In genomic region chr12:96375841-96376249, GRCh38 we compare ENCODE assay signal across 10 cellular contexts. TPM values are rescaled to one million over a fixed set of nuclear protein-coding genes. Genes with fewer than 3 reads are reported as not detected.
DNase-seq lines count a peak whose midpoint lies in the region; ATAC-seq and TF ChIP-seq lines count a peak whose summit lies in the region.
"Had no signal": no experiment of that assay in that cellular context is flagged by ENCODE, and none has a peak within 500 bp of the region (broad histone marks: within the 10 kb centered on the region; RNA-seq: fewer than 3 reads in every experiment).

No MANE protein-coding gene starts in this region.

- H3K27ac ChIP-seq in esophagus muscularis mucosa (replicated peaks in 1 of 4), result peak overlapping the region in 3 of 4 donors; percentile 14 to 33 (median 18)
- H3K27ac ChIP-seq in SK-N-SH (ENCODE audit: low read depth in 2 of 2, low read length in 1 of 2), result no peak overlapping the region

- H3K4me2 ChIP-seq in SK-N-SH, result no peak overlapping the region

- peak; percentile 50 for DNase-seq in GF-D8 (lab: John Stamatoyannopoulos, UW)
- no peak for DNase-seq in esophagus muscularis mucosa (ENCODE audit: extremely low spot score)
- no peak for DNase-seq in H7
- no peak for DNase-seq in sciatic nerve (ENCODE audit: low spot score)
- DNase-seq in SK-N-SH, result no peak
- DNase-seq in AML-193 (lab: John Stamatoyannopoulos, UW), result no peak
- DNase-seq: activated gamma-delta T cell, glutamatergic neuron had no signal

- CTCF ChIA-PET in SK-N-SH (lab: Yijun Ruan, JAX), result no interaction called here

- TF ChIP-seq EP300 in esophagus muscularis mucosa (IDR thresholded peaks at IDR 0.05) (no peak), SK-N-SH (IDR thresholded peaks at IDR 0.05; ENCODE audit: borderline replicate concordance in 1 of 2, low read depth in 1 of 2, low read length in 1 of 2) (no peak)

- intact Hi-C loops in esophagus muscularis mucosa (cut with DNase I), result no loop called here
- intact Hi-C loops in sciatic nerve (cut with DNase I), result no loop called here

- TF ChIP-seq RAD21 in SK-N-SH (IDR thresholded peaks at IDR 0.05; ENCODE audit: low read length), result no peak

- H3K9me2 ChIP-seq in SK-N-SH, result no peaks in the 10 kb centered on the region

- H2AFZ ChIP-seq in SK-N-SH (ENCODE audit: low read depth), result no peak overlapping the region

- no peak for TF ChIP-seq POLR2A in esophagus muscularis mucosa (IDR thresholded peaks at IDR 0.05; ENCODE audit: low read depth)

- no peak for TF ChIP-seq CTCF in esophagus muscularis mucosa (IDR thresholded peaks at IDR 0.05)
- no peak for TF ChIP-seq CTCF in SK-N-SH (IDR thresholded peaks at IDR 0.05)

- H3K4me3 ChIP-seq in esophagus muscularis mucosa (no peak overlapping the region), H7 (ENCODE audit: insufficient read depth, low read depth, low read length) (no peak overlapping the region), SK-N-SH (ENCODE audit: low read depth in 2 of 2, low read length in 1 of 2) (no peak overlapping the region)

- H3K4me1 ChIP-seq in esophagus muscularis mucosa, result peaks cover 39 to 85% (median 83%) of the 10 kb centered on the region in 4 donors
- H3K4me1 ChIP-seq in SK-N-SH (ENCODE audit: control insufficient read depth in 1 of 2, insufficient read depth in 2 of 2, low read depth in 1 of 2, low read length in 1 of 2), result peaks cover 2 to 15% of the 10 kb centered on the region in 2 experiments; a peak in 2 of 4 replicates

- H3K9me3 ChIP-seq in esophagus muscularis mucosa, result no peaks in the 10 kb centered on the region
- H3K9me3 ChIP-seq in SK-N-SH, result no peaks in the 10 kb centered on the region

- H3K9ac ChIP-seq in SK-N-SH, result no peak overlapping the region

- H3K79me2 ChIP-seq in SK-N-SH (ENCODE audit: insufficient read depth), result peaks cover 100% of the 10 kb centered on the region

- no peaks in the 10 kb centered on the region for H3F3A ChIP-seq in SK-N-SH (replicated peaks; ENCODE audit: insufficient read depth)

- H3K36me3 ChIP-seq in esophagus muscularis mucosa (no peaks in the 10 kb centered on the region), H7 (replicated peaks; ENCODE audit: control insufficient read depth, insufficient read depth, low read length) (no peaks in the 10 kb centered on the region), SK-N-SH (replicated peaks in 1 of 2; ENCODE audit: control insufficient read depth in 1 of 2, insufficient read depth in 2 of 2, low read length in 1 of 2) (peaks cover 0 to 10% of the 10 kb centered on the region in 2 experiments)

- H4K20me1 ChIP-seq in SK-N-SH (ENCODE audit: insufficient read depth), result peaks cover 91% of the 10 kb centered on the region

- ATAC-seq in GM19467 (IDR thresholded peaks at IDR 0.05; ENCODE audit: unreplicated experiment), result peak; percentile 46
- ATAC-seq in HG03439 (IDR thresholded peaks at IDR 0.05; ENCODE audit: unreplicated experiment), result peak; percentile 46
- ATAC-seq in sciatic nerve, result no peak

- POLR2A ChIA-PET in SK-N-SH (lab: Yijun Ruan, JAX), result no interaction called here

- H3K27me3 ChIP-seq in esophagus muscularis mucosa, result no peaks in the 10 kb centered on the region
- no peaks in the 10 kb centered on the region for H3K27me3 ChIP-seq in H7 (ENCODE audit: control insufficient read depth, insufficient read depth, low read length)
- H3K27me3 ChIP-seq in SK-N-SH (ENCODE audit: insufficient read depth), result no peaks in the 10 kb centered on the region

TF ChIP-seq in SK-N-SH, 30 proteins besides CTCF, POLR2A, EP300 and RAD21:
- TF ChIP-seq MXI1 (IDR thresholded peaks at IDR 0.05; ENCODE audit: low read depth, low read length) (no peak), ELF1 (IDR thresholded peaks at IDR 0.05) (no peak), TAF1 (IDR thresholded peaks at IDR 0.05; ENCODE audit: borderline replicate concordance, low read depth, low read length) (no peak), EZH2phosphoT487 (IDR thresholded peaks at IDR 0.05; ENCODE audit: borderline replicate concordance, low read depth) (no peak), USF1 (IDR thresholded peaks at IDR 0.05; ENCODE audit: borderline replicate concordance, low read depth) (no peak), ZBTB33 (IDR thresholded peaks at IDR 0.05; ENCODE audit: borderline replicate concordance, low read depth) (no peak), RCOR1 (IDR thresholded peaks at IDR 0.05; ENCODE audit: low read length) (no peak), RFX5 (IDR thresholded peaks at IDR 0.05; ENCODE audit: low read length) (no peak), PBX3 (IDR thresholded peaks at IDR 0.05) (no peak), USF2 (IDR thresholded peaks at IDR 0.05; ENCODE audit: borderline replicate concordance, low read depth, low read length) (no peak)
TF ChIP-seq in SK-N-SH: peak in this region for 0.

RNA-seq across cellular contexts. Expression of gene CDK17, which starts 24.4 kb away (rescaled TPM):
- total RNA-seq in esophagus muscularis mucosa, result 10 to 100 TPM; 56.2 to 96.9 (median 68.6) TPM
- 25.3 and 25.5 TPM in 2 replicates for total RNA-seq in H7 (2014; rRNA removed; shearing (Covaris generic))
- 77.6 TPM for total RNA-seq in sciatic nerve
- polyA plus RNA-seq in SK-N-SH (2012; rRNA removed), result 11.7 and 12.4 TPM in 2 replicates
- 14.0 and 16.6 TPM in 2 replicates for polyA plus RNA-seq in SK-N-SH (2012; cell fraction: cytosol; rRNA removed)
- 12.6 and 24.0 TPM in 2 replicates for polyA plus RNA-seq in SK-N-SH (2012; cell fraction: nucleus; rRNA removed)

Comparison
In these comparisons a context has a peak if more than half of its experiments do, and no peak if none do; other contexts are left out.
1. H3K27ac ChIP-seq: peak in esophagus muscularis mucosa (3 of 4); none in SK-N-SH (0 of 2).